In the genomic region with DNA sequence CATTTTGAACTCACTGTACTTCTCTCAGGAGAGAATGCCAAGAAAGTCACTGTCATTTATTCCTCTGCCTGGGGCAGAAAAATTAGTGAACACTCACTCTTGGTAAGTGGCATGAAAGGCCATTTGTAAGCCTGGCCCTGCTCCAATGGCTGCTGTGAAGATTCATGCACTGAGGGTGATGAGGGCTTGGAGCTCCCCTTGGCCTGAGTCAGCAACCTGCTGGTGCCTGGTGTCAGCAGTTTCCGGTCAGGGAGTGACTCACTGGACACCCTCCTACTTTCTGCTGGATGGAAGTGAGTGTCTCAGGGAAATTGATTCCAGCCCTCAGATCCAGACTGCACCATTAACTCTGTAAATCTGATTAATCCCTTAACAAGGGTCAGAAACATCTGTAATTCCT, we compare ENCODE assay signal across 9 cellular contexts. TPM values are rescaled to one million over a fixed set of nuclear protein-coding genes. Genes with fewer than 3 reads are reported as not detected.
DNase-seq lines count a peak whose midpoint lies in the region; ATAC-seq, FAIRE-seq and TF ChIP-seq lines count a peak whose summit lies in the region.
"Had no signal": no experiment of that assay in that cellular context is flagged by ENCODE, and none has a peak within 500 bp of the region (broad histone marks: within the 10 kb centered on the region; RNA-seq: fewer than 3 reads in every experiment).

No MANE protein-coding gene starts in this region.

- no peaks in the 10 kb centered on the region for H3K9me3 ChIP-seq in Karpas-422 (ENCODE audit: low read length)

- H3K9me2 ChIP-seq in Karpas-422 (replicated peaks; ENCODE audit: insufficient read depth, low read length), result no peaks in the 10 kb centered on the region

- no peak overlapping the region for H3K9ac ChIP-seq in Karpas-422 (ENCODE audit: low read length)

- no peak overlapping the region for H3K4me2 ChIP-seq in Karpas-422 (ENCODE audit: low read depth, low read length, poor library complexity, severe bottlenecking)

- no peaks in the 10 kb centered on the region for H3K27me3 ChIP-seq in Karpas-422 (ENCODE audit: low read length)

- H3K36me3 ChIP-seq in Karpas-422 (ENCODE audit: insufficient read depth, low read length), result no peaks in the 10 kb centered on the region

- H3K4me1 ChIP-seq in Karpas-422 (ENCODE audit: low read length), result no peaks in the 10 kb centered on the region

- no peak overlapping the region for H2AFZ ChIP-seq in Karpas-422 (ENCODE audit: low read length)

- H4K20me1 ChIP-seq in Karpas-422 (ENCODE audit: insufficient read depth, low read depth, low read length), result no peaks in the 10 kb centered on the region

- H3K4me3 ChIP-seq in astrocyte of the spinal cord (ENCODE audit: low read depth, low read length), result no peak overlapping the region
- no peak overlapping the region for H3K4me3 ChIP-seq in Karpas-422 (ENCODE audit: low read length)

- peak; percentile 78 for DNase-seq in AG08396 (ENCODE audit: low spot score)
- DNase-seq in HTR-8/SVneo (ENCODE audit: insufficient read length, low spot score), result peak; percentile 96
- DNase-seq in astrocyte of the spinal cord (ENCODE audit: low read depth, low spot score), result peak; percentile 93
- DNase-seq in left colon, result no peak
- no peak for DNase-seq in Karpas-422
- DNase-seq in DMS153 treated with DMSO at 0.1 percent for 48 hours (lab: John Stamatoyannopoulos, UW; ENCODE audit: unreplicated experiment), result no peak
- DNase-seq: retina had no signal

- peak; percentile 85 for FAIRE-seq in HTR-8/SVneo (lab: Jason Lieb, UNC)

- intact Hi-C loops in left colon (cut with DNase I, micrococcal nuclease), result no loop called here

- no peaks in the 10 kb centered on the region for H3K79me2 ChIP-seq in Karpas-422 (ENCODE audit: low read length)

- TF ChIP-seq CTCF in astrocyte of the spinal cord (IDR thresholded peaks at IDR 0.05; ENCODE audit: low read depth, low read length), result no peak

- H3K27ac ChIP-seq in Karpas-422 (ENCODE audit: low read length), result no peak overlapping the region

- in situ Hi-C loops in astrocyte of the spinal cord (cut with HindIII; ENCODE audit: low sequenced_read_pairs), result no loop called here

- ATAC-seq in left colon (peak; percentile 58), GM21360 (IDR thresholded peaks at IDR 0.05; ENCODE audit: unreplicated experiment) (no peak), GM21423 (IDR thresholded peaks at IDR 0.05; ENCODE audit: unreplicated experiment) (no peak)

RNA-seq across cellular contexts. Expression of a gene that starts 37.6 kb away (rescaled TPM):
- 10 to 100 TPM; 74.2 to 85.3 TPM for total RNA-seq in left colon
- 328 and 331 TPM in 2 replicates for total RNA-seq in Karpas-422 (2014; rRNA removed; shearing (Covaris generic); ENCODE audit: low replicate concordance)

Comparison
In these comparisons a context has a peak if more than half of its experiments do, and no peak if none do; other contexts are left out.
1. DNase-seq: peak in AG08396 (single experiment), HTR-8/SVneo (single experiment) and astrocyte of the spinal cord (single experiment); none in left colon (0 of 2), Karpas-422 (single experiment) and DMS153 treated with DMSO at 0.1 percent for 48 hours (single experiment).